In the genomic region with DNA sequence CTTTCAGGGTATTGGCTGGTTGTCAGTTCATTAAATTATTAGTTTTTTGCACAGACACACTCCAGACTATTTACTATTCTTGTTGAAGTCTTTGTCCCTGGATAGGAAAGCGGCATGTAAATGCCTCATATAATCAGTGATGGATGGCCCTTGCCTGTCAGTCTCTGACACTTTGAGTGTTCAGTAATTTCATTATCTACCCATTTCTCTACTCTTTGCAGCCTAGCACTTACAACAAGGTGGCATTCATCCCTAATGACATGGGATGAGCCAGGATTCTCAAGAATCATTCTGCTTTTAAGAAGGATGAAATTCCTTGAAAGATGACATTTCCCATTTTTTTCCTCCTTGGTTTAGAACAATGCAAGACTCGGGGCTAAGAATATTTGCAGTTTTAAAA, we compare ENCODE assay signal across 17 cellular contexts.
DNase-seq lines count a peak whose midpoint lies in the region; TF ChIP-seq lines count a peak whose summit lies in the region.
"Had no signal": no experiment of that assay in that cellular context is flagged by ENCODE, and none has a peak within 500 bp of the region (broad histone marks: within the 10 kb centered on the region; RNA-seq: fewer than 3 reads in every experiment).

No MANE protein-coding gene starts in this region.

- H3K79me2 ChIP-seq in neural cell (replicated peaks; ENCODE audit: insufficient read depth, low read length), result no peaks in the 10 kb centered on the region

- WGBS in lower leg skin, 2 donors, result 59% methylated on average over 2 of the region's 2 CpGs

- no peaks in the 10 kb centered on the region for H4K20me1 ChIP-seq in neural cell (ENCODE audit: insufficient read depth)

- H3K27ac ChIP-seq in neural cell (ENCODE audit: low read length), result peak overlapping the region; percentile 64

- no peaks in the 10 kb centered on the region for H3K9me3 ChIP-seq in neural cell (ENCODE audit: low read length)

- DNase-seq in DMS79 (lab: John Stamatoyannopoulos, UW) (peak; percentile 13), DMS79 treated with DMSO at 0.1 percent for 48 hours (lab: John Stamatoyannopoulos, UW) (peak; percentile 46), NCI-H1105 treated with DMSO at 0.1 percent for 48 hours (lab: John Stamatoyannopoulos, UW) (peak; percentile 66), lower leg skin (ENCODE audit: low spot score in 2 of 2) (no peak), iPS-NIHi11 (ENCODE audit: low spot score) (no peak)
- DNase-seq: C1 segment of cervical spinal cord; Calu3; CD4-positive, alpha-beta memory T cell; COR-L47; DMS53; EL; GDM1; GOT3; H7; HCEC 1CT had no signal

- no peak overlapping the region for H2AFZ ChIP-seq in neural cell (ENCODE audit: low read depth, low read length)

- no peak for TF ChIP-seq POLR2A in lower leg skin (IDR thresholded peaks at IDR 0.05)

- TF ChIP-seq CTCF in neural cell (IDR thresholded peaks at IDR 0.05; ENCODE audit: poor library complexity, severe bottlenecking) (no peak), lower leg skin (IDR thresholded peaks at IDR 0.05) (no peak)

- peak; percentile 92 for TF ChIP-seq EP300 in neural cell (conservative IDR thresholded peaks at IDR 0.05; ENCODE audit: poor library complexity, severe bottlenecking)

- no peak for TF ChIP-seq RAD21 in neural cell (conservative IDR thresholded peaks at IDR 0.05)

- no peaks in the 10 kb centered on the region for H3K36me3 ChIP-seq in neural cell (ENCODE audit: insufficient read depth, low read length)

- no peaks in the 10 kb centered on the region for H3F3A ChIP-seq in neural cell (ENCODE audit: insufficient read depth, low read length, poor library complexity, severe bottlenecking)

- H3K4me2 ChIP-seq in neural cell (ENCODE audit: low read length), result no peak overlapping the region

- H3K4me3 ChIP-seq in neural cell (ENCODE audit: low read length) (no peak overlapping the region), lower leg skin (ENCODE audit: low read depth, poor library complexity, severe bottlenecking) (no peak overlapping the region)
- H3K4me3 ChIP-seq: GM12878 had no signal

- H3K9me2 ChIP-seq in neural cell (ENCODE audit: insufficient read depth, low read length), result no peaks in the 10 kb centered on the region

- H3K27me3 ChIP-seq in neural cell (ENCODE audit: insufficient read depth, low read depth, low read length), result no peaks in the 10 kb centered on the region

- intact Hi-C loops in lower leg skin (cut with DNase I; ENCODE audit: low total_unique reads), result no loop called here

- no peak overlapping the region for H3K9ac ChIP-seq in neural cell (ENCODE audit: low read length)

TF ChIP-seq in neural cell, 6 proteins besides CTCF, POLR2A, EP300 and RAD21:
- TF ChIP-seq MXI1 (conservative IDR thresholded peaks at IDR 0.05; ENCODE audit: poor library complexity, severe bottlenecking) (no peak), POLR2AphosphoS5 (IDR thresholded peaks at IDR 0.05) (peak; percentile 87), SMC3 (conservative IDR thresholded peaks at IDR 0.05; ENCODE audit: poor library complexity) (no peak)
- TF ChIP-seq, protein P1, sequence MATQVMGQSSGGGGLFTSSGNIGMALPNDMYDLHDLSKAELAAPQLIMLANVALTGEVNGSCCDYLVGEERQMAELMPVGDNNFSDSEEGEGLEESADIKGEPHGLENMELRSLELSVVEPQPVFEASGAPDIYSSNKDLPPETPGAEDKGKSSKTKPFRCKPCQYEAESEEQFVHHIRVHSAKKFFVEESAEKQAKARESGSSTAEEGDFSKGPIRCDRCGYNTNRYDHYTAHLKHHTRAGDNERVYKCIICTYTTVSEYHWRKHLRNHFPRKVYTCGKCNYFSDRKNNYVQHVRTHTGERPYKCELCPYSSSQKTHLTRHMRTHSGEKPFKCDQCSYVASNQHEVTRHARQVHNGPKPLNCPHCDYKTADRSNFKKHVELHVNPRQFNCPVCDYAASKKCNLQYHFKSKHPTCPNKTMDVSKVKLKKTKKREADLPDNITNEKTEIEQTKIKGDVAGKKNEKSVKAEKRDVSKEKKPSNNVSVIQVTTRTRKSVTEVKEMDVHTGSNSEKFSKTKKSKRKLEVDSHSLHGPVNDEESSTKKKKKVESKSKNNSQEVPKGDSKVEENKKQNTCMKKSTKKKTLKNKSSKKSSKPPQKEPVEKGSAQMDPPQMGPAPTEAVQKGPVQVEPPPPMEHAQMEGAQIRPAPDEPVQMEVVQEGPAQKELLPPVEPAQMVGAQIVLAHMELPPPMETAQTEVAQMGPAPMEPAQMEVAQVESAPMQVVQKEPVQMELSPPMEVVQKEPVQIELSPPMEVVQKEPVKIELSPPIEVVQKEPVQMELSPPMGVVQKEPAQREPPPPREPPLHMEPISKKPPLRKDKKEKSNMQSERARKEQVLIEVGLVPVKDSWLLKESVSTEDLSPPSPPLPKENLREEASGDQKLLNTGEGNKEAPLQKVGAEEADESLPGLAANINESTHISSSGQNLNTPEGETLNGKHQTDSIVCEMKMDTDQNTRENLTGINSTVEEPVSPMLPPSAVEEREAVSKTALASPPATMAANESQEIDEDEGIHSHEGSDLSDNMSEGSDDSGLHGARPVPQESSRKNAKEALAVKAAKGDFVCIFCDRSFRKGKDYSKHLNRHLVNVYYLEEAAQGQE (IDR thresholded peaks at IDR 0.05; ENCODE audit: borderline replicate concordance), result peak; percentile 99

Comparison
In these comparisons a context has a peak if more than half of its experiments do, and no peak if none do; other contexts are left out.
1. DNase-seq: peak in DMS79 (single experiment), DMS79 treated with DMSO at 0.1 percent for 48 hours (single experiment) and NCI-H1105 treated with DMSO at 0.1 percent for 48 hours (single experiment); none in lower leg skin (0 of 2) and iPS-NIHi11 (single experiment).